8 cellular contexts compared by ENCODE assay signal in genomic region chr6:5259428-5259827, GRCh38. TPM values are rescaled to one million over a fixed set of nuclear protein-coding genes. Genes with fewer than 3 reads are reported as not detected.
DNase-seq lines count a peak whose midpoint lies in the region; ATAC-seq, FAIRE-seq and TF ChIP-seq lines count a peak whose summit lies in the region.

No MANE protein-coding gene starts in this region.

- H3K4me1 Mint-ChIP-seq in H9: peaks cover 8 to 10% of the 10 kb centered on the region in 2 experiments
- H3K4me1 Mint-ChIP-seq in activated naive CD8-positive, alpha-beta T cell treated with anti-CD3 and anti-CD28 coated beads, Interleukin-2, amount 50 U/mL, for 24 hours: peaks cover 40% of the 10 kb centered on the region

- no peak overlapping the region for H3K4ac ChIP-seq in H9 (ENCODE audit: low read depth, low read length)

- H3K27me3 ChIP-seq in H9 (ENCODE audit: insufficient read depth, low read length): no peaks in the 10 kb centered on the region

- no peak for TF ChIP-seq POLR2A in A549 (IDR thresholded peaks at IDR 0.05; ENCODE audit: low read length)

- H3K36me3 ChIP-seq in mesodermal cell (ENCODE audit: control insufficient read depth, insufficient read depth, low read length): peaks cover 17% of the 10 kb centered on the region

- H2BK12ac ChIP-seq in H9 (ENCODE audit: insufficient read length, low read depth, low read length): no peak overlapping the region

- H3K27ac ChIP-seq in A549: no peak overlapping the region; a peak in 2 of 6 replicates
- H3K27ac ChIP-seq in H9 (ENCODE audit: insufficient read length, low read depth, low read length): no peak overlapping the region
- no peak overlapping the region for H3K27ac ChIP-seq in mesodermal cell (ENCODE audit: low read depth, low read length, severe bottlenecking)

- DNase-seq in A549 (ENCODE audit: low read depth in 1 of 2, low spot score in 1 of 2): no peak
- DNase-seq in H9: no peak
- DNase-seq in activated naive CD8-positive, alpha-beta T cell treated with anti-CD3 and anti-CD28 coated beads, Interleukin-2, amount 50 U/mL, for 24 hours: no peak
- DNase-seq in T-helper 9 cell: no peak
- no peak for DNase-seq in NCI-H1092 (lab: John Stamatoyannopoulos, UW)
- DNase-seq in SIG-M5 (lab: John Stamatoyannopoulos, UW): no peak

- no peak overlapping the region for H4K5ac ChIP-seq in H9 (ENCODE audit: insufficient read length, low read depth, low read length)

- H2AK5ac ChIP-seq in H9 (ENCODE audit: insufficient read length, low read length): no peak overlapping the region

- H3T11ph ChIP-seq in H9 (ENCODE audit: low read length): no peak overlapping the region

- POLR2A ChIA-PET in A549 (lab: Yijun Ruan, JAX): no interaction called here

- no peak overlapping the region for H2BK5ac ChIP-seq in H9 (ENCODE audit: insufficient read length, low read length)

- H3K56ac ChIP-seq in H9 (ENCODE audit: insufficient read length, low read depth, low read length): no peak overlapping the region

- no peaks in the 10 kb centered on the region for H3K9me3 ChIP-seq in A549
- no peaks in the 10 kb centered on the region for H3K9me3 ChIP-seq in H9 (ENCODE audit: control insufficient read depth, low read depth, low read length)
- H3K9me3 ChIP-seq in mesodermal cell (ENCODE audit: control insufficient read depth, low read length): no peaks in the 10 kb centered on the region

- H3K79me1 ChIP-seq in H9 (ENCODE audit: insufficient read depth, low read depth, low read length, poor library complexity, severe bottlenecking): peaks cover 7% of the 10 kb centered on the region

- H3K4me3 Mint-ChIP-seq in H9: peak overlapping the region; percentile 98
- peak overlapping the region; percentile 92 for H3K4me3 Mint-ChIP-seq in activated naive CD8-positive, alpha-beta T cell treated with anti-CD3 and anti-CD28 coated beads, Interleukin-2, amount 50 U/mL, for 24 hours

- WGBS in A549 (ENCODE audit: missing lambda C conversion rate): 67% methylated on average over 3 of the region's 3 CpGs
- WGBS in H9 (ENCODE audit: extremely low coverage, insufficient read length, low lambda C conversion rate): no CpG with 5 or more reads among the region's 3 CpGs
- WGBS in mesodermal cell (ENCODE audit: insufficient coverage in 2 of 2), 2 experiments: 88 to 100% methylated on average over 1 to 3 of the region's 3 CpGs

- no peak for TF ChIP-seq EP300 in A549 (IDR thresholded peaks at IDR 0.05)

- TF ChIP-seq RAD21 in A549 (conservative IDR thresholded peaks at IDR 0.05 in 1 of 2, IDR thresholded peaks at IDR 0.05 in 1 of 2): no peak

- no peaks in the 10 kb centered on the region; the same call in 1 of the 2 replicates for H3K79me2 ChIP-seq in H9 (ENCODE audit: insufficient read depth, low read length)

- peaks cover 2% of the 10 kb centered on the region for H3K23me2 ChIP-seq in H9 (ENCODE audit: insufficient read length, low read depth, low read length, poor library complexity, severe bottlenecking)

- TF ChIP-seq CTCF in A549 (IDR thresholded peaks at IDR 0.05) (no peak), H9 (conservative IDR thresholded peaks at IDR 0.05) (no peak)

- peak overlapping the region in 2 of 3 experiments; percentile 44 to 90; a peak in 5 of 7 replicates for H3K27ac Mint-ChIP-seq in H9
- peak overlapping the region; percentile 100 for H3K27ac Mint-ChIP-seq in activated naive CD8-positive, alpha-beta T cell treated with anti-CD3 and anti-CD28 coated beads, Interleukin-2, amount 50 U/mL, for 24 hours

- H2BK15ac ChIP-seq in H9 (ENCODE audit: low read depth, low read length): no peak overlapping the region

- peak overlapping the region; percentile 92 for H3K4me3 ChIP-seq in A549
- peak overlapping the region; percentile 75 for H3K4me3 ChIP-seq in mesodermal cell (ENCODE audit: extremely low read depth, insufficient read depth, low read length, poor library complexity, severe bottlenecking)

- ATAC-seq in A549: no peak
- no peak for ATAC-seq in activated naive CD8-positive, alpha-beta T cell treated with anti-CD3 and anti-CD28 coated beads, Interleukin-2, amount 50 U/mL, for 24 hours
- no peak for ATAC-seq in GM21717 (IDR thresholded peaks at IDR 0.05; ENCODE audit: unreplicated experiment)

- CTCF ChIA-PET in A549 (lab: Yijun Ruan, JAX): no interaction called here

- no peak for FAIRE-seq in A549 (lab: Jason Lieb, UNC)

- H3K27me3 Mint-ChIP-seq in H9 (ENCODE audit: low read depth): no peaks in the 10 kb centered on the region
- no peaks in the 10 kb centered on the region for H3K27me3 Mint-ChIP-seq in activated naive CD8-positive, alpha-beta T cell treated with anti-CD3 and anti-CD28 coated beads, Interleukin-2, amount 50 U/mL, for 24 hours

- H3K23ac ChIP-seq in H9 (ENCODE audit: insufficient read length, low read depth, low read length): no peak overlapping the region

- no peaks in the 10 kb centered on the region for H4K20me1 ChIP-seq in H9 (ENCODE audit: control insufficient read depth, insufficient read depth, insufficient read length)

- H3K9ac ChIP-seq in H9 (ENCODE audit: extremely low read depth, insufficient read length, low read length): no peak overlapping the region

- no peak overlapping the region for H2AFZ ChIP-seq in H9 (ENCODE audit: low read length)

- H4K91ac ChIP-seq in H9 (ENCODE audit: insufficient read length, low read depth, low read length): no peak overlapping the region

- H3K18ac ChIP-seq in H9 (ENCODE audit: insufficient read length, low read depth, low read length): no peak overlapping the region

- peaks cover 4% of the 10 kb centered on the region in 2 experiments; a peak in 2 of 5 replicates for H3K9me3 Mint-ChIP-seq in H9
- H3K9me3 Mint-ChIP-seq in activated naive CD8-positive, alpha-beta T cell treated with anti-CD3 and anti-CD28 coated beads, Interleukin-2, amount 50 U/mL, for 24 hours: no peaks in the 10 kb centered on the region

- H2BK20ac ChIP-seq in H9 (ENCODE audit: low read depth, low read length, poor library complexity, severe bottlenecking): no peak overlapping the region

- H3K4me1 ChIP-seq in A549 (peaks cover 9% of the 10 kb centered on the region), H9 (ENCODE audit: insufficient read depth, low read length) (no peaks in the 10 kb centered on the region), mesodermal cell (ENCODE audit: control insufficient read depth, insufficient read depth, low read length, poor library complexity, severe bottlenecking) (no peaks in the 10 kb centered on the region)

- no peak overlapping the region for H3K14ac ChIP-seq in H9 (ENCODE audit: insufficient read depth, low read length)

- no peak overlapping the region for H4K8ac ChIP-seq in H9 (replicated peaks; ENCODE audit: insufficient read length, low read depth, low read length)

- H3K4me2 ChIP-seq in A549: peak overlapping the region; percentile 94
- H3K4me2 ChIP-seq in H9 (ENCODE audit: insufficient read depth, insufficient read length, low read length): peak overlapping the region; percentile 91

- peaks cover 16 to 30% (median 20%) of the 10 kb centered on the region in 3 experiments; a peak in 6 of 7 replicates for H3K36me3 Mint-ChIP-seq in H9 (ENCODE audit: insufficient read depth in 1 of 3, low read depth in 3 of 3)
- peaks cover 33% of the 10 kb centered on the region for H3K36me3 Mint-ChIP-seq in activated naive CD8-positive, alpha-beta T cell treated with anti-CD3 and anti-CD28 coated beads, Interleukin-2, amount 50 U/mL, for 24 hours (ENCODE audit: low read depth)

- H2BK120ac ChIP-seq in H9 (ENCODE audit: low read depth, low read length, poor library complexity, severe bottlenecking): no peak overlapping the region

TF ChIP-seq in A549, 52 proteins besides CTCF, POLR2A, EP300 and RAD21:
- TF ChIP-seq HEYL (CRISPR knock-in tag; IDR thresholded peaks at IDR 0.05) (no peak), KDM1A (IDR thresholded peaks at IDR 0.05; ENCODE audit: low read depth) (no peak), HOXB5 (CRISPR knock-in tag; IDR thresholded peaks at IDR 0.05) (no peak), PBX3 (IDR thresholded peaks at IDR 0.05) (no peak), ATOH8 (CRISPR knock-in tag; IDR thresholded peaks at IDR 0.05; ENCODE audit: low read depth) (no peak), ZFP36 (IDR thresholded peaks at IDR 0.05; ENCODE audit: borderline replicate concordance, partially characterized antibody) (no peak)
TF ChIP-seq in A549: peak in this region for 0.

RNA-seq across cellular contexts. Expression of gene LYRM4, which starts 1.3 kb away (rescaled TPM):
- 43.3 and 47.6 TPM in 2 replicates for polyA plus RNA-seq in A549 (2011; rRNA removed)
- polyA plus RNA-seq in A549 (2012; cell fraction: cytosol; rRNA removed): 30.7 and 31.4 TPM in 2 replicates
- 12.2 and 18.1 TPM in 2 replicates for polyA plus RNA-seq in A549 (2012; cell fraction: nucleus; rRNA removed)
- 24.4 to 26.0 TPM (median 25.6 TPM) in 3 replicates for polyA plus RNA-seq in A549 (2017; fragmentation: RNase III; extraction: RNeasy Plus Mini Kit Qiagen cat#74134 plus additional on column Dnase treatment)
- 19.1 and 24.2 TPM in 2 replicates for polyA minus RNA-seq in A549 (2011; rRNA and poly(A)+ RNA removed)
- total RNA-seq in H9 (2021): 42.6 and 44.3 TPM in 2 replicates
- 41.9 TPM for polyA plus RNA-seq in mesodermal cell (2013, experiment 1 of 2)
- polyA plus RNA-seq in mesodermal cell (2013, experiment 2 of 2): 38.8 TPM

RNA-seq across cellular contexts. Expression of gene FARS2, which starts 1.9 kb away (rescaled TPM):
- polyA plus RNA-seq in A549 (2011; rRNA removed) (17.5 and 17.9 TPM in 2 replicates), A549 (2017; fragmentation: RNase III; extraction: RNeasy Plus Mini Kit Qiagen cat#74134 plus additional on column Dnase treatment) (12.6 to 13.6 TPM (median 12.9 TPM) in 3 replicates)
- 14.7 and 15.1 TPM in 2 replicates for polyA plus RNA-seq in A549 (2012; cell fraction: cytosol; rRNA removed)
- 15.0 and 15.9 TPM in 2 replicates for polyA plus RNA-seq in A549 (2012; cell fraction: nucleus; rRNA removed)
- 43.9 and 47.7 TPM in 2 replicates for polyA minus RNA-seq in A549 (2011; rRNA and poly(A)+ RNA removed)
- total RNA-seq in H9 (2021): 8.5 and 9.4 TPM in 2 replicates
- 10.0 TPM for polyA plus RNA-seq in mesodermal cell (2013, experiment 1 of 2)
- 9.0 TPM for polyA plus RNA-seq in mesodermal cell (2013, experiment 2 of 2)
